ENCODE assay signal across 32 cellular contexts in the genomic region with DNA sequence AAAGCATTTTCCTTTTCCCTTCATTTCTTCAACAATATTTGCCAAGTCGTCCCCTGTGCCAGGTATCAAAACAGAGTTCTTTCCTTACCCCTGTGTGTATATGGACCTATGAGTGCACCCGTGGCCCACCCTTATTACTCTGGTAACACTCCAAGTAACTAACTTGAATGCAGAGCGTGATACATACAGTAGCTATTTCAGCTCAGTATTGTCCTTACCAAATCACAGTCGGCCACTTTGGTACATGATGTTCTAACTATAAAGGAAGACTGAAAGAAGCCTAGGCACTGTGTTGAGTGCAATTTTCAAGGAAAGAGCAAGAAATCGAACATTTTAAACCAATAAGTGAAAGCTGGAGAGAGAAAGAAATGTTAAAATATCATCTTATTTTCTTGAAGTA.
"Had no signal": no experiment of that assay in that cellular context is flagged by ENCODE, and none has a peak within 500 bp of the region (broad histone marks: within the 10 kb centered on the region; RNA-seq: fewer than 3 reads in every experiment).

No MANE protein-coding gene starts in this region.

- FAIRE-seq: bronchial epithelial cell had no signal

- H3K27ac ChIP-seq: brain microvascular endothelial cell, coronary artery, dorsolateral prefrontal cortex, esophagus muscularis mucosa, foreskin keratinocyte, gastroesophageal sphincter, heart right ventricle, WERI-Rb-1 had no signal

- H3K27me3 ChIP-seq: brain microvascular endothelial cell, esophagus muscularis mucosa, foreskin keratinocyte, gastroesophageal sphincter, heart right ventricle had no signal

- DNase-seq: activated CD4-positive, alpha-beta memory T cell treated with anti-CD3 and anti-CD28 coated beads for 36 hours; activated CD4-positive, alpha-beta T cell treated with anti-CD3 and anti-CD28 coated beads for 36 hours; activated CD4-positive, alpha-beta T cell treated with anti-CD3 and anti-CD28 coated beads, Interleukin-2, amount 10 ng/mL, durations not matched to agents 24 days and 14 days; activated CD4-positive, CD25-positive, alpha-beta regulatory T cell; activated CD4-positive, CD25-positive, alpha-beta regulatory T cell treated with anti-CD3 and anti-CD28 coated beads, Interleukin-2, amount 50 U/mL, for 72 hours; activated CD8-positive, alpha-beta memory T cell treated with anti-CD3 and anti-CD28 coated beads, Interleukin-2, amount 10 ng/mL, durations not matched to agents 7 days and 5 days; activated CD8-positive, alpha-beta memory T cell treated with anti-CD3 and anti-CD28 coated beads, Interleukin-2, amount 50 U/mL, for 4 hours; activated CD8-positive, alpha-beta T cell treated with anti-CD3 and anti-CD28 coated beads, Interleukin-2, amount 10 ng/mL, durations not matched to agents 7 days and 5 days; activated effector memory CD4-positive, alpha-beta T cell treated with Interleukin-2 at 50 U/mL for 16 hours; activated gamma-delta T cell treated with Interleukin-2 at 50 U/mL for 16 hours; activated naive CD4-positive, alpha-beta T cell treated with anti-CD3 and anti-CD28 coated beads, Interleukin-2, amount 50 U/mL, for 16 hours; activated naive CD4-positive, alpha-beta T cell treated with Interleukin-2 at 50 U/mL for 16 hours; activated T-cell treated with anti-CD3 and anti-CD28 coated beads, Interleukin-2, amount 50 U/mL, for 1 hour; activated T-cell treated with anti-CD3 and anti-CD28 coated beads, Interleukin-2, amount 50 U/mL, for 72 hours; amniotic stem cell; anterior cingulate cortex; brain microvascular endothelial cell; dorsolateral prefrontal cortex; effector memory CD4-positive, alpha-beta T cell; endodermal cell; erythroblast; foreskin keratinocyte; heart right ventricle; T-helper 1 cell; T-helper 17 cell; T1000; WERI-Rb-1 had no signal

- H3K9me3 ChIP-seq: esophagus muscularis mucosa, gastroesophageal sphincter, heart right ventricle had no signal

- H3K36me3 ChIP-seq: brain microvascular endothelial cell, esophagus muscularis mucosa, gastroesophageal sphincter, heart right ventricle, WERI-Rb-1 had no signal

- H3K4me1 ChIP-seq: esophagus muscularis mucosa, foreskin keratinocyte, gastroesophageal sphincter, heart right ventricle had no signal

- ATAC-seq: activated CD4-positive, alpha-beta T cell treated with anti-CD3 and anti-CD28 coated beads for 36 hours; activated CD8-positive, alpha-beta memory T cell treated with anti-CD3 and anti-CD28 coated beads, Interleukin-2, amount 10 ng/mL, durations not matched to agents 7 days and 5 days; activated CD8-positive, alpha-beta T cell treated with anti-CD3 and anti-CD28 coated beads, Interleukin-2, amount 10 ng/mL, durations not matched to agents 7 days and 5 days; activated T-cell treated with anti-CD3 and anti-CD28 coated beads, Interleukin-2, amount 50 U/mL, for 72 hours; activated T-helper 17 cell treated with anti-CD3 and anti-CD28 coated beads, Interleukin-2, amount 50 U/mL, for 72 hours; foreskin keratinocyte; gastroesophageal sphincter; heart right ventricle; T-helper 17 cell had no signal

- H3K4me3 ChIP-seq: coronary artery, dorsolateral prefrontal cortex, esophagus muscularis mucosa, gastroesophageal sphincter, heart right ventricle had no signal
